21 cellular contexts compared by ENCODE assay signal in the genomic region with DNA sequence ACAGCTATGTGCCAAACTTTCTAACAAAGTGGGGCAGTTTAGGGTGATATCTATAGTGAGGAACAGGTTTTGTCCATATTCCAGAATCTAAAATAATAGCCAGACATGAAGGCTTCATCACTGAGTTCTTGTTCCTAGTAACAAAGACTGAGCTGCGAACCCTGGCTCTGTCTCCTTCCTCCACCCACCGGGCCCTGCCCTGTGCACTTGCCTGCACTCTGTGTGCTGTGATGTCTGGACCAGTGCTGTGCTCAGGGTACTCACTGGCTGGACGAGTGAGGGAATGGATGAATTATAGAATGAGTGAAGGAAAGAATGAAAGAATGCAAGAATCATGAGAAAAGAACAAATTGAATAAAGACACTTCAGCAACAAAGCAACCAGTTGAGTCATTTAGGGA. TPM values are rescaled to one million over a fixed set of nuclear protein-coding genes. Genes with fewer than 3 reads are reported as not detected.
DNase-seq lines count a peak whose midpoint lies in the region; ATAC-seq and TF ChIP-seq lines count a peak whose summit lies in the region.
"Had no signal": no experiment of that assay in that cellular context is flagged by ENCODE, and none has a peak within 500 bp of the region (broad histone marks: within the 10 kb centered on the region; RNA-seq: fewer than 3 reads in every experiment).

No MANE protein-coding gene starts in this region.

- DNase-seq in Right ventricle myocardium inferior (ENCODE audit: missing footprints) (no peak), right atrium auricular region (ENCODE audit: low spot score) (no peak), right cardiac atrium (no peak), heart right ventricle (no peak), psoas muscle (no peak)
- DNase-seq in stimulated activated effector memory CD8-positive, alpha-beta T cell treated with anti-CD3 and anti-CD28 coated beads, Interleukin-12 subunit alpha, Interleukin-12 subunit beta, amount 100 ng/mL, for 72 hours (ENCODE audit: low spot score in 2 of 2), result no peak
- no peak for DNase-seq in stimulated activated naive B cell treated with anti-CD40 and anti-IgM and Interleukin-4, amounts not matched to agents 10 μg/mL and 1 μg/mL and 100 μg/mL, for 72 hours
- DNase-seq: AML-193; Caco-2; Calu3; CD4-positive, alpha-beta T cell; CD8-positive, alpha-beta T cell; DMS79 treated with DMSO at 0.1 percent for 48 hours; GF-D8 had no signal

- H3K27ac Mint-ChIP-seq in stimulated activated effector memory CD8-positive, alpha-beta T cell treated with anti-CD3 and anti-CD28 coated beads, Interleukin-12 subunit alpha, Interleukin-12 subunit beta, amount 100 ng/mL, for 72 hours, result no peak overlapping the region
- H3K27ac Mint-ChIP-seq in stimulated activated naive B cell treated with anti-CD40 and anti-IgM and Interleukin-4, amounts not matched to agents 10 μg/mL and 1 μg/mL and 100 μg/mL, for 72 hours, result peak overlapping the region; percentile 38
- H3K27ac Mint-ChIP-seq: B cell; CD4-positive, alpha-beta T cell; CD8-positive, alpha-beta T cell had no signal

- H3K4me3 Mint-ChIP-seq in stimulated activated effector memory CD8-positive, alpha-beta T cell treated with anti-CD3 and anti-CD28 coated beads, Interleukin-12 subunit alpha, Interleukin-12 subunit beta, amount 100 ng/mL, for 72 hours, result no peak overlapping the region
- H3K4me3 Mint-ChIP-seq in stimulated activated naive B cell treated with anti-CD40 and anti-IgM and Interleukin-4, amounts not matched to agents 10 μg/mL and 1 μg/mL and 100 μg/mL, for 72 hours, result no peak overlapping the region
- H3K4me3 Mint-ChIP-seq: B cell; CD4-positive, alpha-beta T cell; CD8-positive, alpha-beta T cell had no signal

- intact Hi-C loops in Right ventricle myocardium inferior (cut with DNase I) (no loop called here), right cardiac atrium (cut with DNase I) (no loop called here), heart right ventricle (cut with DNase I) (no loop called here), psoas muscle (cut with DNase I) (no loop called here)

- H3K27me3 Mint-ChIP-seq in stimulated activated naive B cell treated with anti-CD40 and anti-IgM and Interleukin-4, amounts not matched to agents 10 μg/mL and 1 μg/mL and 100 μg/mL, for 72 hours, result peaks cover 9 to 12% of the 10 kb centered on the region in 2 donors

- H3K4me3 ChIP-seq in right atrium auricular region (no peak overlapping the region), right cardiac atrium (ENCODE audit: low read length) (no peak overlapping the region), heart right ventricle (no peak overlapping the region), psoas muscle (no peak overlapping the region)
- H3K4me3 ChIP-seq: A549; BLaER1 treated with 17β-estradiol and CSF1 and Interleukin-3, amounts not matched to agents 10 nM and 100 nM had no signal

- 66% methylated on average over 3 of the region's 3 CpGs for WGBS in right cardiac atrium
- 78 to 80% methylated on average over 3 of the region's 3 CpGs for WGBS in heart right ventricle, 2 donors
- 87 to 90% (median 88%) methylated on average over 3 of the region's 3 CpGs for WGBS in psoas muscle, 3 donors

- H3K36me3 Mint-ChIP-seq in stimulated activated effector memory CD8-positive, alpha-beta T cell treated with anti-CD3 and anti-CD28 coated beads, Interleukin-12 subunit alpha, Interleukin-12 subunit beta, amount 100 ng/mL, for 72 hours, result no peaks in the 10 kb centered on the region
- H3K36me3 Mint-ChIP-seq in stimulated activated naive B cell treated with anti-CD40 and anti-IgM and Interleukin-4, amounts not matched to agents 10 μg/mL and 1 μg/mL and 100 μg/mL, for 72 hours, result no peaks in the 10 kb centered on the region
- H3K36me3 Mint-ChIP-seq: CD8-positive, alpha-beta T cell had no signal

- no peaks in the 10 kb centered on the region for H3K9me3 Mint-ChIP-seq in stimulated activated effector memory CD8-positive, alpha-beta T cell treated with anti-CD3 and anti-CD28 coated beads, Interleukin-12 subunit alpha, Interleukin-12 subunit beta, amount 100 ng/mL, for 72 hours
- H3K9me3 Mint-ChIP-seq in stimulated activated naive B cell treated with anti-CD40 and anti-IgM and Interleukin-4, amounts not matched to agents 10 μg/mL and 1 μg/mL and 100 μg/mL, for 72 hours, result no peaks in the 10 kb centered on the region
- H3K9me3 Mint-ChIP-seq: CD4-positive, alpha-beta T cell; CD8-positive, alpha-beta T cell had no signal

- H3K27ac ChIP-seq in right atrium auricular region, result no peak overlapping the region
- H3K27ac ChIP-seq in right cardiac atrium (ENCODE audit: low read length), result no peak overlapping the region
- H3K27ac ChIP-seq in heart right ventricle, result no peak overlapping the region
- no peak overlapping the region for H3K27ac ChIP-seq in psoas muscle
- H3K27ac ChIP-seq: 22Rv1; A549; BLaER1 treated with 17β-estradiol and CSF1 and Interleukin-3, amounts not matched to agents 10 nM and 100 nM; C4-2B had no signal

- H3K27me3 ChIP-seq in right atrium auricular region (no peaks in the 10 kb centered on the region), right cardiac atrium (ENCODE audit: control insufficient read depth, insufficient read depth) (no peaks in the 10 kb centered on the region), heart right ventricle (no peaks in the 10 kb centered on the region), psoas muscle (ENCODE audit: insufficient read depth in 3 of 3, low read length in 2 of 3) (no peaks in the 10 kb centered on the region)
- H3K27me3 ChIP-seq: BLaER1 treated with 17β-estradiol and CSF1 and Interleukin-3, amounts not matched to agents 10 nM and 100 nM had no signal

- ATAC-seq in Right ventricle myocardium inferior, result peak; percentile 23
- peak; percentile 23 to 65 for ATAC-seq in right cardiac atrium
- ATAC-seq in heart right ventricle, result no peak
- peak; percentile 39 for ATAC-seq in stimulated activated effector memory CD8-positive, alpha-beta T cell treated with anti-CD3 and anti-CD28 coated beads, Interleukin-12 subunit alpha, Interleukin-12 subunit beta, amount 100 ng/mL, for 72 hours
- ATAC-seq in stimulated activated naive B cell treated with anti-CD40 and anti-IgM and Interleukin-4, amounts not matched to agents 10 μg/mL and 1 μg/mL and 100 μg/mL, for 72 hours (replicated peaks), result no peak
- ATAC-seq in psoas muscle, result no peak
- no peak for ATAC-seq in HG02678 (IDR thresholded peaks at IDR 0.05; ENCODE audit: unreplicated experiment)
- ATAC-seq: A549; CD8-positive, alpha-beta T cell had no signal

- no peaks in the 10 kb centered on the region for H3K9me3 ChIP-seq in right atrium auricular region
- H3K9me3 ChIP-seq in right cardiac atrium (ENCODE audit: control insufficient read depth, low read length), result no peaks in the 10 kb centered on the region
- peaks cover 0 to 4% (median 0%) of the 10 kb centered on the region in 11 donors for H3K9me3 ChIP-seq in heart right ventricle
- no peaks in the 10 kb centered on the region for H3K9me3 ChIP-seq in psoas muscle
- H3K9me3 ChIP-seq: A549, Caco-2 had no signal

- TF ChIP-seq CTCF in right atrium auricular region (IDR thresholded peaks at IDR 0.05) (no peak), heart right ventricle (IDR thresholded peaks at IDR 0.05) (no peak), psoas muscle (IDR thresholded peaks at IDR 0.05) (no peak)

- H3K4me1 ChIP-seq in right atrium auricular region (peaks cover 0 to 3% of the 10 kb centered on the region in 2 donors), right cardiac atrium (ENCODE audit: control insufficient read depth, insufficient read depth, low read length) (no peaks in the 10 kb centered on the region), heart right ventricle (peaks cover 0 to 5% (median 0%) of the 10 kb centered on the region in 9 donors), psoas muscle (no peaks in the 10 kb centered on the region)
- H3K4me1 ChIP-seq: A549 had no signal

- H3K36me3 ChIP-seq in right atrium auricular region (no peaks in the 10 kb centered on the region), heart right ventricle (no peaks in the 10 kb centered on the region), psoas muscle (ENCODE audit: insufficient read depth in 1 of 2, low read depth in 1 of 2) (no peaks in the 10 kb centered on the region)
- H3K36me3 ChIP-seq: BLaER1 treated with 17β-estradiol and CSF1 and Interleukin-3, amounts not matched to agents 10 nM and 100 nM had no signal

- no peaks in the 10 kb centered on the region for H3K4me1 Mint-ChIP-seq in stimulated activated effector memory CD8-positive, alpha-beta T cell treated with anti-CD3 and anti-CD28 coated beads, Interleukin-12 subunit alpha, Interleukin-12 subunit beta, amount 100 ng/mL, for 72 hours
- H3K4me1 Mint-ChIP-seq in stimulated activated naive B cell treated with anti-CD40 and anti-IgM and Interleukin-4, amounts not matched to agents 10 μg/mL and 1 μg/mL and 100 μg/mL, for 72 hours, result peaks cover 0 to 3% of the 10 kb centered on the region in 2 donors
- H3K4me1 Mint-ChIP-seq: B cell had no signal

RNA-seq across cellular contexts. Expression of a gene that starts 8.9 kb away (rescaled TPM):
- total RNA-seq in Right ventricle myocardium inferior, result 11.0 TPM
- 10 to 100 TPM; 11.0 to 23.4 TPM for total RNA-seq in right atrium auricular region
- 10 to 100 TPM in 3 of 4 donors, 1 to 10 TPM in 1; 9.6 to 19.2 (median 16.9) TPM for total RNA-seq in right cardiac atrium
- polyA plus RNA-seq in right cardiac atrium, result 12.3 TPM
- total RNA-seq in heart right ventricle, result 10 to 100 TPM in 9 of 10 donors, 1 to 10 TPM in 1; 7.6 to 15.3 (median 12.9) TPM
- 1 to 10 TPM; 6.2 to 8.0 TPM for polyA plus RNA-seq in heart right ventricle
- 1 to 10 TPM; 6.0 to 9.8 (median 9.3) TPM for total RNA-seq in psoas muscle
- polyA plus RNA-seq in psoas muscle, result 10 to 100 TPM in 1 of 3 donors, 1 to 10 TPM in 2; 6.0 to 14.2 (median 8.1) TPM
- total RNA-seq: A172 had no signal

Comparison
In these comparisons a context has a peak if more than half of its experiments do, and no peak if none do; other contexts are left out.
1. ATAC-seq: peak in Right ventricle myocardium inferior (single experiment), right cardiac atrium (2 of 2) and stimulated activated effector memory CD8-positive, alpha-beta T cell treated with anti-CD3 and anti-CD28 coated beads, Interleukin-12 subunit alpha, Interleukin-12 subunit beta, amount 100 ng/mL, for 72 hours (single experiment); none in heart right ventricle (0 of 8), stimulated activated naive B cell treated with anti-CD40 and anti-IgM and Interleukin-4, amounts not matched to agents 10 μg/mL and 1 μg/mL and 100 μg/mL, for 72 hours (0 of 2), psoas muscle (0 of 4) and HG02678 (single experiment).